2 cellular contexts compared by ENCODE assay signal in genomic region chr6:106617857-106618256, GRCh38.
A peak's percentile ranks its signal among the peaks of the same experiment; 100 is the strongest.
TF ChIP-seq lines count a peak whose summit lies in the region.

No MANE protein-coding gene starts in this region.

TF ChIP-seq in HEK293, 187 proteins besides CTCF, POLR2A, EP300 and RAD21:
- TF ChIP-seq ZNF211 (tag by site-specific recombination; IDR thresholded peaks at IDR 0.05; ENCODE audit: low read depth) (no peak), FEZF1 (tag by site-specific recombination; IDR thresholded peaks at IDR 0.05) (0 out of 2 replicates have a peak, but pooled peaks have one; percentile 16), ATF2 (tag by site-specific recombination; IDR thresholded peaks at IDR 0.05; ENCODE audit: low read depth) (no peak), ZBTB10 (tag by site-specific recombination; IDR thresholded peaks at IDR 0.05) (no peak)

TF ChIP-seq in GM23338, 12 proteins besides CTCF, POLR2A, EP300 and RAD21:
- TF ChIP-seq ZNF331 (CRISPR knock-in tag; IDR thresholded peaks at IDR 0.05; ENCODE audit: low read depth) (no peak), ZNF114 (CRISPR knock-in tag; IDR thresholded peaks at IDR 0.05) (no peak), ZNF462 (CRISPR knock-in tag; IDR thresholded peaks at IDR 0.05) (no peak), POLR2AphosphoS5 (IDR thresholded peaks at IDR 0.05; ENCODE audit: low read depth) (no peak), ETS1 (IDR thresholded peaks at IDR 0.05) (no peak), REST (IDR thresholded peaks at IDR 0.05; ENCODE audit: unreplicated experiment) (no peak), STAT1 (IDR thresholded peaks at IDR 0.05; ENCODE audit: unreplicated experiment) (no peak), EZH2phosphoT487 (IDR thresholded peaks at IDR 0.05; ENCODE audit: unreplicated experiment) (no peak), CREB1 (CRISPR knock-in tag; IDR thresholded peaks at IDR 0.05; ENCODE audit: low read depth) (no peak), NANOG (IDR thresholded peaks at IDR 0.05; ENCODE audit: borderline replicate concordance) (no peak), JUNB (IDR thresholded peaks at IDR 0.05; ENCODE audit: unreplicated experiment) (no peak), EZH2 (IDR thresholded peaks at IDR 0.05; ENCODE audit: low read depth, unreplicated experiment) (no peak)
